In the genomic region with DNA sequence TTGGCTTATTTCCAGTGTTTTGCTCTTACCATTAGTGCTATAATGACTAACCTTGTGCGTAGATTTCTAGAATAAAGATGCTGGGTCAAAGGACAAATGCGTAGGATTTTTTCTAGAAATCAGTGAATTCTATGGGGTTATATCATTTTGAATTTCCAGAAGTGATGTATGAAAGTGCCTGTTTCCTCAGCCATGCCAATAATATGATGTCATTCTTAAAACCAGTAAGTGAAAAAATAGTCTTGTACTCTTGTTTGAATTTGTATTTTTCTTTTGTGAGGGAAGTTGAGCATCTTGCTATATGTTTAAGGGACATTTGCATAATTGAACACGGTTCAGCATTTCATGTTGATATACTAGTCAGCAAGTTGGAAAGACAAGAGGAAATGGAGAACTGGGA, we compare ENCODE assay signal across 20 cellular contexts.
"Had no signal": no experiment of that assay in that cellular context is flagged by ENCODE, and none has a peak within 500 bp of the region (broad histone marks: within the 10 kb centered on the region; RNA-seq: fewer than 3 reads in every experiment).

No MANE protein-coding gene starts in this region.

- H3K27ac ChIP-seq: dorsolateral prefrontal cortex, lower lobe of right lung, ovary, suprapubic skin, transverse colon, vagina had no signal

- H3K27ac Mint-ChIP-seq: memory B cell, natural killer cell had no signal

- DNase-seq: cortex of kidney; dorsolateral prefrontal cortex; effector CD4-positive, alpha-beta T cell; left ventricle myocardium superior; lower lobe of right lung; natural killer cell; occipital lobe; ovary; retina; stimulated activated CD4-positive, alpha-beta T cell treated with anti-CD3 and anti-CD28 coated beads, Interleukin-12 subunit alpha, Interleukin-12 subunit beta, amount 100 ng/mL, for 4 hours; stimulated activated CD4-positive, alpha-beta T cell treated with anti-CD3 and anti-CD28 coated beads, Interleukin-1b, Interleukin-23, amount 100 ng/mL, for 48 hours; stimulated activated CD4-positive, alpha-beta T cell treated with anti-CD3 and anti-CD28 coated beads, Interleukin-4, amount 100 ng/mL, for 1 hour; stimulated activated CD8-positive, alpha-beta memory T cell treated with anti-CD3 and anti-CD28 coated beads, Interleukin-4, amount 100 ng/mL, for 48 hours; stimulated activated naive CD4-positive, alpha-beta T cell; stimulated activated naive CD8-positive, alpha-beta T cell treated with anti-CD3 and anti-CD28 coated beads, Interleukin-15, amount 100 ng/mL, for 72 hours; transverse colon had no signal

- H3K4me2 ChIP-seq: smooth muscle cell had no signal

- H3K36me3 ChIP-seq: lower lobe of right lung, ovary, suprapubic skin, transverse colon, vagina had no signal

- H3K4me3 Mint-ChIP-seq: memory B cell; natural killer cell; stimulated activated naive CD8-positive, alpha-beta T cell treated with anti-CD3 and anti-CD28 coated beads, Interleukin-15, amount 100 ng/mL, for 72 hours had no signal

- H3K27me3 ChIP-seq: ovary, vagina had no signal

- H3K9me3 Mint-ChIP-seq: memory B cell; natural killer cell; stimulated activated naive CD8-positive, alpha-beta T cell treated with anti-CD3 and anti-CD28 coated beads, Interleukin-15, amount 100 ng/mL, for 72 hours had no signal

- H3K4me3 ChIP-seq: dorsolateral prefrontal cortex, lower lobe of right lung, ovary, smooth muscle cell, suprapubic skin, transverse colon, vagina had no signal

- H3K36me3 Mint-ChIP-seq: memory B cell, natural killer cell had no signal

- H3K9me3 ChIP-seq: lower lobe of right lung, ovary, suprapubic skin, transverse colon, vagina had no signal
